ENCODE assay signal across 28 cellular contexts in genomic region chr13:53066411-53066810, GRCh38. TPM values are rescaled to one million over a fixed set of nuclear protein-coding genes. Genes with fewer than 3 reads are reported as not detected.
"Had no signal": no experiment of that assay in that cellular context is flagged by ENCODE, and none has a peak within 500 bp of the region (broad histone marks: within the 10 kb centered on the region; RNA-seq: fewer than 3 reads in every experiment).

No MANE protein-coding gene starts in this region.

- H3K27me3 Mint-ChIP-seq: stimulated activated memory B cell treated with anti-CD40 and anti-IgM and Interleukin-4, amounts not matched to agents 10 μg/mL and 1 μg/mL and 100 μg/mL, for 72 hours; stimulated activated naive B cell treated with anti-CD40 and anti-IgM and Interleukin-4, amounts not matched to agents 10 μg/mL and 1 μg/mL and 100 μg/mL, for 72 hours; stimulated activated naive CD8-positive, alpha-beta T cell treated with anti-CD3 and anti-CD28 coated beads, Interleukin-15, amount 100 ng/mL, for 72 hours; stimulated activated naive CD8-positive, alpha-beta T cell treated with anti-CD3 and anti-CD28 coated beads, Interleukin-15, Interleukin-2, amounts not matched to agents 100 ng/mL and 50 ng/mL, for 24 hours had no signal

- H3K9me3 ChIP-seq: stomach, suprapubic skin, testis, thoracic aorta, tibial artery, tibial nerve, transverse colon, upper lobe of left lung, upper lobe of right lung, uterus, vagina had no signal

- H3K36me3 Mint-ChIP-seq: stimulated activated effector memory CD8-positive, alpha-beta T cell treated with anti-CD3 and anti-CD28 coated beads, Interleukin-12 subunit alpha, Interleukin-12 subunit beta, amount 100 ng/mL, for 72 hours; stimulated activated memory B cell treated with anti-CD40 and anti-IgM and Interleukin-4, amounts not matched to agents 10 μg/mL and 1 μg/mL and 100 μg/mL, for 72 hours; stimulated activated naive B cell treated with anti-CD40 and anti-IgM and Interleukin-4, amounts not matched to agents 10 μg/mL and 1 μg/mL and 100 μg/mL, for 72 hours; type B pancreatic cell had no signal

- H3K4me3 Mint-ChIP-seq: stimulated activated effector memory CD8-positive, alpha-beta T cell treated with anti-CD3 and anti-CD28 coated beads, Interleukin-12 subunit alpha, Interleukin-12 subunit beta, amount 100 ng/mL, for 72 hours; stimulated activated memory B cell treated with anti-CD40 and anti-IgM and Interleukin-4, amounts not matched to agents 10 μg/mL and 1 μg/mL and 100 μg/mL, for 72 hours; stimulated activated naive B cell treated with anti-CD40 and anti-IgM and Interleukin-4, amounts not matched to agents 10 μg/mL and 1 μg/mL and 100 μg/mL, for 72 hours; stimulated activated naive CD8-positive, alpha-beta T cell treated with anti-CD3 and anti-CD28 coated beads, Interleukin-15, amount 100 ng/mL, for 72 hours; stimulated activated naive CD8-positive, alpha-beta T cell treated with anti-CD3 and anti-CD28 coated beads, Interleukin-15, Interleukin-2, amounts not matched to agents 100 ng/mL and 50 ng/mL, for 24 hours; type B pancreatic cell had no signal

- H3K27ac ChIP-seq: stomach, suprapubic skin, testis, thoracic aorta, tibial artery, tibial nerve, transverse colon, upper lobe of left lung, upper lobe of right lung, uterus, vagina had no signal

- FAIRE-seq: urothelium cell line had no signal

- DNase-seq: stimulated activated CD4-positive, alpha-beta T cell treated with anti-CD3 and anti-CD28 coated beads, Interleukin-2, amount 100 ng/mL, for 48 hours; stimulated activated CD4-positive, alpha-beta T cell treated with anti-CD3 and anti-CD28 coated beads, Interleukin-4, amount 100 ng/mL, for 1 hour; stimulated activated CD4-positive, alpha-beta T cell treated with anti-CD3 and anti-CD28 coated beads, Interleukin-4, amount 100 ng/mL, for 24 hours; stimulated activated CD4-positive, alpha-beta T cell treated with anti-CD3 and anti-CD28 coated beads, Interleukin-4, amount 100 ng/mL, for 4 hours; stimulated activated CD8-positive, alpha-beta memory T cell treated with anti-CD3 and anti-CD28 coated beads, Interleukin-4, amount 100 ng/mL, for 48 hours; stimulated activated naive B cell treated with anti-CD40 and anti-IgM and Interleukin-4, amounts not matched to agents 10 μg/mL and 1 μg/mL and 100 μg/mL, for 72 hours; stimulated activated naive CD4-positive, alpha-beta T cell; stimulated activated naive CD4-positive, alpha-beta T cell treated with Interleukin-2 at 50 U/mL for 16 hours; stimulated activated naive CD8-positive, alpha-beta T cell treated with anti-CD3 and anti-CD28 coated beads, Interleukin-15, amount 100 ng/mL, for 72 hours; stimulated activated naive CD8-positive, alpha-beta T cell treated with anti-CD3 and anti-CD28 coated beads, Interleukin-15, Interleukin-2, amounts not matched to agents 100 U/mL and 50 U/mL, for 24 hours; stomach; substantia nigra; testis; tibial artery; transverse colon; trophoblast cell; upper lobe of left lung; upper lobe of right lung; uterus had no signal

- H3K36me3 ChIP-seq: stomach, suprapubic skin, thoracic aorta, tibial artery, tibial nerve, transverse colon, upper lobe of left lung, upper lobe of right lung, uterus, vagina had no signal

- H3K27me3 ChIP-seq: testis, tibial artery, tibial nerve, transverse colon, upper lobe of left lung, upper lobe of right lung, uterus, vagina had no signal

- H3K9me3 Mint-ChIP-seq: stimulated activated effector memory CD8-positive, alpha-beta T cell treated with anti-CD3 and anti-CD28 coated beads, Interleukin-12 subunit alpha, Interleukin-12 subunit beta, amount 100 ng/mL, for 72 hours; stimulated activated naive B cell treated with anti-CD40 and anti-IgM and Interleukin-4, amounts not matched to agents 10 μg/mL and 1 μg/mL and 100 μg/mL, for 72 hours; stimulated activated naive CD8-positive, alpha-beta T cell treated with anti-CD3 and anti-CD28 coated beads, Interleukin-15, Interleukin-2, amounts not matched to agents 100 ng/mL and 50 ng/mL, for 24 hours had no signal

- H3K4me1 Mint-ChIP-seq: stimulated activated effector memory CD8-positive, alpha-beta T cell treated with anti-CD3 and anti-CD28 coated beads, Interleukin-12 subunit alpha, Interleukin-12 subunit beta, amount 100 ng/mL, for 72 hours; stimulated activated memory B cell treated with anti-CD40 and anti-IgM and Interleukin-4, amounts not matched to agents 10 μg/mL and 1 μg/mL and 100 μg/mL, for 72 hours; stimulated activated naive B cell treated with anti-CD40 and anti-IgM and Interleukin-4, amounts not matched to agents 10 μg/mL and 1 μg/mL and 100 μg/mL, for 72 hours; stimulated activated naive CD8-positive, alpha-beta T cell treated with anti-CD3 and anti-CD28 coated beads, Interleukin-15, amount 100 ng/mL, for 72 hours had no signal

- H3K4me3 ChIP-seq: stomach, suprapubic skin, testis, thoracic aorta, tibial artery, tibial nerve, transverse colon, upper lobe of left lung, upper lobe of right lung, uterus, vagina had no signal

- H3K4me1 ChIP-seq: suprapubic skin, testis, tibial artery, upper lobe of left lung, upper lobe of right lung, uterus had no signal

- ATAC-seq: stimulated activated effector memory CD8-positive, alpha-beta T cell treated with anti-CD3 and anti-CD28 coated beads, Interleukin-12 subunit alpha, Interleukin-12 subunit beta, amount 100 ng/mL, for 72 hours; stimulated activated memory B cell treated with anti-CD40 and anti-IgM and Interleukin-4, amounts not matched to agents 10 μg/mL and 1 μg/mL and 100 μg/mL, for 72 hours; stimulated activated naive B cell treated with anti-CD40 and anti-IgM and Interleukin-4, amounts not matched to agents 10 μg/mL and 1 μg/mL and 100 μg/mL, for 72 hours; stimulated activated naive CD8-positive, alpha-beta T cell treated with anti-CD3 and anti-CD28 coated beads, Interleukin-15, amount 100 ng/mL, for 72 hours; stimulated activated naive CD8-positive, alpha-beta T cell treated with anti-CD3 and anti-CD28 coated beads, Interleukin-15, Interleukin-2, amounts not matched to agents 100 U/mL and 50 U/mL, for 24 hours; upper lobe of right lung had no signal

RNA-seq across cellular contexts. Expression of gene OLFM4, which starts 37.8 kb away (rescaled TPM):
- total RNA-seq: upper lobe of right lung had no signal
